1 cellular context compared by ENCODE assay signal in the genomic region with DNA sequence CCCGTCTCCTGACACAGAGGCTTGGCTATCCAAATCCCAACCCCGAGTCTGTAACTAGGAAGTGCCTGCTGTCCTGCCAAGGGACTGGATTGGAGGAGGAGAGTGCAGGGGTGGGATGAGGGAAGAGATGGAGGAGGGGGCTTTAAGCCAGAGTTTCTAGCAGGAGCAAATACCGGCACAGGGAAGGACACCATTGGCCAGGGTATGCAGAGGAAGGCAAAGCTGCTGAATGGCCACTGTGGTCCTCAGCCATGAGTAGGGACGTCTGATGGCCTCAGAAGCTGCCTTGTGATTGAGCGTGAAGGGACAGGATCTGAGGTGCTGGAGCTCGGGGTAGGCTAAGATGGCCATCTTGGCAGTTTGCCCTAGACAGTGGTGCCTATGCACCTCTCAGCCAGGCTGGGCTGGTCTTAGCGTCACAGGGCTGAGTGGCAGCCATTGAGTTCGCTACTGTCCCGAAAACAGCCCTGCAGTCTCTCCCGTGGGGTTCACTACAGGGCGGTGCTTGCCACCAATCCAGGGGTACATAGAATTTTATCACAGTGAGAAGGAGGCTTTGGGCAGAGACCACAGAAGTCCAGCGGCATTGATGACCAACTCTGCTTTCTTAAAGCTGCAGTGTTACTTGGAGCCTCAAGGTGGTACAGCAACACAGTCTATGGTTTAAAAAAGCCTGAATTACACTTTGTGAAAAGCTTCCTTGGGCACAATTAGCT.
TF ChIP-seq lines count a peak whose summit lies in the region.

No MANE protein-coding gene starts in this region.

TF ChIP-seq in H1, 55 proteins besides CTCF, POLR2A, EP300 and RAD21 (continued from another document):
- TF ChIP-seq TEAD4 (IDR thresholded peaks at IDR 0.05; ENCODE audit: low read depth, low read length) (no peak), YY1 (IDR thresholded peaks at IDR 0.05; ENCODE audit: low read depth, low read length) (no peak), SAP30 (IDR thresholded peaks at IDR 0.05; ENCODE audit: insufficient read depth, insufficient replicate concordance, low read length) (no peak), NRF1 (IDR thresholded peaks at IDR 0.05; ENCODE audit: low read depth, low read length) (no peak), CBX5 (IDR thresholded peaks at IDR 0.05; ENCODE audit: low read depth, low read length) (no peak), KDM4A (IDR thresholded peaks at IDR 0.05; ENCODE audit: low read depth, low read length, severe bottlenecking) (no peak), JUN (IDR thresholded peaks at IDR 0.05; ENCODE audit: low read depth, low read length) (no peak), RFX5 (IDR thresholded peaks at IDR 0.05; ENCODE audit: borderline replicate concordance, low read depth, low read length) (no peak), CREB1 (IDR thresholded peaks at IDR 0.05) (no peak), CHD7 (IDR thresholded peaks at IDR 0.05; ENCODE audit: insufficient replicate concordance, low read length) (no peak), SIX5 (IDR thresholded peaks at IDR 0.05; ENCODE audit: low read depth, low read length) (no peak), KDM1A (IDR thresholded peaks at IDR 0.05; ENCODE audit: borderline replicate concordance, low read length) (no peak), KDM5A (IDR thresholded peaks at IDR 0.05; ENCODE audit: low read length) (no peak), SIN3A (conservative IDR thresholded peaks at IDR 0.05 in 1 of 2, IDR thresholded peaks at IDR 0.05 in 1 of 2; ENCODE audit: low read depth in 1 of 2, low read length in 2 of 2) (no peak), HDAC2 (IDR thresholded peaks at IDR 0.05; ENCODE audit: borderline replicate concordance in 1 of 2, low read depth in 2 of 2, low read length in 2 of 2) (no peak)
- TF ChIP-seq, protein P1, sequence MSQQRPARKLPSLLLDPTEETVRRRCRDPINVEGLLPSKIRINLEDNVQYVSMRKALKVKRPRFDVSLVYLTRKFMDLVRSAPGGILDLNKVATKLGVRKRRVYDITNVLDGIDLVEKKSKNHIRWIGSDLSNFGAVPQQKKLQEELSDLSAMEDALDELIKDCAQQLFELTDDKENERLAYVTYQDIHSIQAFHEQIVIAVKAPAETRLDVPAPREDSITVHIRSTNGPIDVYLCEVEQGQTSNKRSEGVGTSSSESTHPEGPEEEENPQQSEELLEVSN (IDR thresholded peaks at IDR 0.05) = no peak
